ENCODE assay signal across 36 cellular contexts in the genomic region with DNA sequence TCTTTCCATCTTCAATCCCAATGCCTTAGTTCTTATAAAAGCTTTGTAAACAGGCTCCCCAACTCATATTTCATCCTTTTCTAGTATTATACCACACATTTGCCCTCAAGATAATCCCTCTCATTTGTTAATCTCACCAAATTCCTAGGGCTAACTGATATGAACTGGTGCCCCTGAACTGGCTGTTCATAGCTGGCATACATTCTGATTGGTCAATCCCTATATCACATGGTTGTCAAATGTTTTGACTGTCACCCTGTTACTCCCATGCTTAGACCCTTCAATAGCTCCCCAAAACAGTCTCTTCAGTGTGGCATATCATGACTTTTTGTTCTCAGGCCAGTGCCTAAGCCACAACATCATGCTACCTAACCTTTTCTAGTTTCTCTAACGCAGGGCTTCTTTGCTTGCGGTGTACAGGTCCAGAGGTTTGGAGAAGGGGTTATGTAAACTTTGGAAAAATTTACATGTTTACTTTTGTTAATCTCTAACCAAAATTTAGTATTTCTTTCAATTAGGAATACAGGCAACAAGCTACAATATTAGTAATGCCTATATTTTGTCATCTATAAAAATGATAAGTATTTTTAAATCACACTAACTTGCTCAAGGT. TPM values are rescaled to one million over a fixed set of nuclear protein-coding genes. Genes with fewer than 3 reads are reported as not detected.
"Had no signal": no experiment of that assay in that cellular context is flagged by ENCODE, and none has a peak within 500 bp of the region (broad histone marks: within the 10 kb centered on the region; RNA-seq: fewer than 3 reads in every experiment).

No MANE protein-coding gene starts in this region.

- H3K4me1 ChIP-seq: body of pancreas, esophagus squamous epithelium had no signal

- H3K36me3 ChIP-seq: adrenal gland had no signal

- H3K27me3 Mint-ChIP-seq: activated B cell treated with CpG ODN at 0.5 μM for 24 hours; activated CD8-positive, alpha-beta T cell treated with anti-CD3 and anti-CD28 coated beads for 36 hours; activated naive CD4-positive, alpha-beta T cell treated with anti-CD3 and anti-CD28 coated beads, Interleukin-2, amount 50 U/mL, for 24 hours; activated naive CD8-positive, alpha-beta T cell treated with anti-CD3 and anti-CD28 coated beads for 36 hours; activated naive CD8-positive, alpha-beta T cell treated with anti-CD3 and anti-CD28 coated beads, Interleukin-2, amount 50 U/mL, for 24 hours; T-helper 17 cell had no signal

- DNase-seq: activated B cell treated with CpG ODN at 0.5 μM for 24 hours; activated CD4-positive, alpha-beta T cell treated with anti-CD3 and anti-CD28 coated beads for 48 hours; activated CD4-positive, alpha-beta T cell treated with anti-CD3 and anti-CD28 coated beads, Interleukin-2, amount 50 U/mL, for 1 hour; activated CD4-positive, alpha-beta T cell treated with anti-CD3 and anti-CD28 coated beads, Interleukin-2, amount 50 U/mL, for 48 hours; activated CD8-positive, alpha-beta memory T cell treated with anti-CD3 and anti-CD28 coated beads for 24 hours; activated CD8-positive, alpha-beta T cell treated with anti-CD3 and anti-CD28 coated beads for 36 hours; activated effector memory CD4-positive, alpha-beta T cell treated with anti-CD3 and anti-CD28 coated beads, Interleukin-2, amount 50 U/mL, for 16 hours; activated naive CD4-positive, alpha-beta T cell treated with anti-CD3 and anti-CD28 coated beads for 36 hours; activated naive CD8-positive, alpha-beta T cell treated with anti-CD3 and anti-CD28 coated beads for 36 hours; activated naive CD8-positive, alpha-beta T cell treated with anti-CD3 and anti-CD28 coated beads, Interleukin-2, amount 50 U/mL, for 24 hours; activated T-cell treated with anti-CD3 and anti-CD28 coated beads, Interleukin-2, amount 50 U/mL, for 48 hours; adrenal gland; amygdala; aorta; body of pancreas; caudate nucleus; cortex of kidney; dermis blood vessel endothelial cell; effector CD8-positive, alpha-beta T cell; esophagus squamous epithelium; foreskin melanocyte; head of caudate nucleus; T-helper 1 cell; T-helper 17 cell; T1000; WERI-Rb-1 had no signal

- ATAC-seq: activated CD4-positive, CD25-positive, alpha-beta regulatory T cell treated with anti-CD3 and anti-CD28 coated beads, Interleukin-2, amount 50 U/mL, for 24 hours; activated CD8-positive, alpha-beta T cell treated with anti-CD3 and anti-CD28 coated beads for 36 hours; activated naive CD8-positive, alpha-beta T cell treated with anti-CD3 and anti-CD28 coated beads, Interleukin-2, amount 50 U/mL, for 24 hours; body of pancreas; T-helper 17 cell had no signal

- H3K9me3 Mint-ChIP-seq: activated B cell treated with CpG ODN at 0.5 μM for 24 hours; activated CD8-positive, alpha-beta T cell treated with anti-CD3 and anti-CD28 coated beads for 36 hours; activated naive CD4-positive, alpha-beta T cell treated with anti-CD3 and anti-CD28 coated beads for 36 hours; activated naive CD4-positive, alpha-beta T cell treated with anti-CD3 and anti-CD28 coated beads, Interleukin-2, amount 50 U/mL, for 24 hours; activated naive CD8-positive, alpha-beta T cell treated with anti-CD3 and anti-CD28 coated beads for 36 hours; activated naive CD8-positive, alpha-beta T cell treated with anti-CD3 and anti-CD28 coated beads, Interleukin-2, amount 50 U/mL, for 24 hours; activated T-helper 1 cell treated with anti-CD3 and anti-CD28 coated beads, Interleukin-12 subunit alpha, Interleukin-12 subunit beta, Interleukin-2, Interleukin-4 antibody, amounts not matched to agents 30 ng/mL and 10 ng/mL and 1 ng/mL, durations not matched to agents 14 hours and 24 hours and 36 hours; activated T-helper 2 cell treated with anti-CD3 and anti-CD28 coated beads, Interferon-gamma antibody, Interleukin-2, Interleukin-4, amounts not matched to agents 10 μg/mL and 5 μg/mL and 100 μg/mL, durations not matched to agents 14 hours and 24 hours and 36 hours; T-helper 2 cell treated with Interferon-gamma antibody and Interleukin-4, amounts not matched to agents 5 μg/mL and 100 μg/mL, for 36 hours had no signal

- H3K27ac ChIP-seq: adrenal gland, body of pancreas, epithelial cell of prostate, esophagus squamous epithelium, WERI-Rb-1 had no signal

- H3K4me3 Mint-ChIP-seq: activated B cell treated with CpG ODN at 0.5 μM for 24 hours; activated CD8-positive, alpha-beta T cell treated with anti-CD3 and anti-CD28 coated beads for 36 hours; activated naive CD4-positive, alpha-beta T cell treated with anti-CD3 and anti-CD28 coated beads for 36 hours; activated naive CD4-positive, alpha-beta T cell treated with anti-CD3 and anti-CD28 coated beads, Interleukin-2, amount 50 U/mL, for 24 hours; activated naive CD8-positive, alpha-beta T cell treated with anti-CD3 and anti-CD28 coated beads for 36 hours; activated naive CD8-positive, alpha-beta T cell treated with anti-CD3 and anti-CD28 coated beads, Interleukin-2, amount 50 U/mL, for 24 hours; activated T-helper 1 cell treated with anti-CD3 and anti-CD28 coated beads, Interleukin-12 subunit alpha, Interleukin-12 subunit beta, Interleukin-2, Interleukin-4 antibody, amounts not matched to agents 30 ng/mL and 10 ng/mL and 1 ng/mL, durations not matched to agents 14 hours and 24 hours and 36 hours; T-helper 17 cell; T-helper 2 cell treated with Interferon-gamma antibody and Interleukin-4, amounts not matched to agents 5 μg/mL and 100 μg/mL, for 36 hours had no signal

- H3K4me3 ChIP-seq: adrenal gland, body of pancreas, esophagus squamous epithelium had no signal

- H3K9me3 ChIP-seq: adrenal gland, body of pancreas, esophagus squamous epithelium had no signal

- H3K27me3 ChIP-seq: adrenal gland, body of pancreas, esophagus squamous epithelium had no signal

- FAIRE-seq: colon, endometrium, endothelial cell of umbilical vein had no signal

- H3K27ac Mint-ChIP-seq: activated B cell treated with CpG ODN at 0.5 μM for 24 hours; activated CD8-positive, alpha-beta T cell treated with anti-CD3 and anti-CD28 coated beads for 36 hours; activated naive CD4-positive, alpha-beta T cell treated with anti-CD3 and anti-CD28 coated beads for 36 hours; activated naive CD4-positive, alpha-beta T cell treated with anti-CD3 and anti-CD28 coated beads, Interleukin-2, amount 50 U/mL, for 24 hours; activated naive CD8-positive, alpha-beta T cell treated with anti-CD3 and anti-CD28 coated beads for 36 hours; activated naive CD8-positive, alpha-beta T cell treated with anti-CD3 and anti-CD28 coated beads, Interleukin-2, amount 50 U/mL, for 24 hours; activated T-helper 1 cell treated with anti-CD3 and anti-CD28 coated beads, Interleukin-12 subunit alpha, Interleukin-12 subunit beta, Interleukin-2, Interleukin-4 antibody, amounts not matched to agents 30 ng/mL and 10 ng/mL and 1 ng/mL, durations not matched to agents 14 hours and 24 hours and 36 hours; activated T-helper 2 cell treated with anti-CD3 and anti-CD28 coated beads, Interferon-gamma antibody, Interleukin-2, Interleukin-4, amounts not matched to agents 10 μg/mL and 5 μg/mL and 100 μg/mL, durations not matched to agents 14 hours and 24 hours and 36 hours; T-helper 17 cell; T-helper 2 cell treated with Interferon-gamma antibody and Interleukin-4, amounts not matched to agents 5 μg/mL and 100 μg/mL, for 36 hours had no signal

- H3K4me1 Mint-ChIP-seq: activated naive CD4-positive, alpha-beta T cell treated with anti-CD3 and anti-CD28 coated beads, Interleukin-2, amount 50 U/mL, for 24 hours had no signal

RNA-seq across cellular contexts. Expression of gene GDF7, which starts 30.5 kb away (rescaled TPM):
- total RNA-seq: activated CD8-positive, alpha-beta T cell treated with anti-CD3 and anti-CD28 coated beads for 36 hours; activated naive CD4-positive, alpha-beta T cell treated with anti-CD3 and anti-CD28 coated beads for 36 hours; activated naive CD8-positive, alpha-beta T cell treated with anti-CD3 and anti-CD28 coated beads for 36 hours had no signal
- polyA plus RNA-seq: fibroblast of lung had no signal
